Comparison of ENCODE assay signal across 18 cellular contexts in genomic region chr1:178594133-178594532, GRCh38.
DNase-seq lines count a peak whose midpoint lies in the region; ATAC-seq and TF ChIP-seq lines count a peak whose summit lies in the region.
"Had no signal": no experiment of that assay in that cellular context is flagged by ENCODE, and none has a peak within 500 bp of the region (broad histone marks: within the 10 kb centered on the region; RNA-seq: fewer than 3 reads in every experiment).

No MANE protein-coding gene starts in this region.

- H3K4me1 ChIP-seq in Karpas-422 (ENCODE audit: low read length): peaks cover 64% of the 10 kb centered on the region
- H3K4me1 ChIP-seq in ectodermal cell (ENCODE audit: control insufficient read depth, insufficient read depth, low read length): peaks cover 8% of the 10 kb centered on the region
- no peaks in the 10 kb centered on the region for H3K4me1 ChIP-seq in mesenchymal stem cell (ENCODE audit: control insufficient read depth, insufficient read depth, low read depth, low read length)
- H3K4me1 ChIP-seq in ascending aorta: no peaks in the 10 kb centered on the region
- H3K4me1 ChIP-seq: BE2C had no signal

- H4K20me1 ChIP-seq in Karpas-422 (ENCODE audit: insufficient read depth, low read depth, low read length): no peaks in the 10 kb centered on the region

- H3K9me3 ChIP-seq in Karpas-422 (ENCODE audit: low read length) (peaks cover 10% of the 10 kb centered on the region), ectodermal cell (ENCODE audit: control insufficient read depth, low read length) (no peaks in the 10 kb centered on the region), mesenchymal stem cell (ENCODE audit: control insufficient read depth, low read length) (peaks cover 15% of the 10 kb centered on the region), ascending aorta (no peaks in the 10 kb centered on the region)
- H3K9me3 ChIP-seq: BE2C had no signal

- WGBS in ectodermal cell, 2 experiments: 92 to 97% methylated on average over 5 of the region's 5 CpGs
- WGBS in mesenchymal stem cell: 97% methylated on average over 4 of the region's 5 CpGs

- TF ChIP-seq CTCF in ascending aorta (IDR thresholded peaks at IDR 0.05): no peak

- no peak overlapping the region for H2BK15ac ChIP-seq in mesenchymal stem cell (ENCODE audit: low read depth, poor library complexity, severe bottlenecking)

- H3K79me2 ChIP-seq in Karpas-422 (ENCODE audit: low read length): peaks cover 3% of the 10 kb centered on the region; the same call in 1 of the 2 replicates

- H3K14ac ChIP-seq in mesenchymal stem cell (ENCODE audit: low read length in 2 of 2): no peak overlapping the region

- no peak overlapping the region for H3K18ac ChIP-seq in mesenchymal stem cell (ENCODE audit: low read depth in 1 of 2, low read length in 2 of 2)

- H3K27ac ChIP-seq in Karpas-422 (ENCODE audit: low read length) (peak overlapping the region; percentile 79), ectodermal cell (ENCODE audit: insufficient read depth, low read depth, low read length, poor library complexity, severe bottlenecking) (peak overlapping the region; percentile 3), mesenchymal stem cell (ENCODE audit: low read length, poor library complexity, severe bottlenecking) (no peak overlapping the region), ascending aorta (no peak overlapping the region)
- H3K27ac ChIP-seq: RWPE1 had no signal

- intact Hi-C loops in sciatic nerve (cut with DNase I): no loop called here
- intact Hi-C loops in ascending aorta (cut with DNase I): no loop called here

- H2BK120ac ChIP-seq in mesenchymal stem cell (ENCODE audit: low read depth, low read length): no peak overlapping the region

- H4K91ac ChIP-seq in mesenchymal stem cell (ENCODE audit: low read length): no peak overlapping the region

- no peak overlapping the region for H4K8ac ChIP-seq in mesenchymal stem cell (ENCODE audit: low read length)

- no peak overlapping the region for H3K4me3 ChIP-seq in Karpas-422 (ENCODE audit: low read length)
- no peak overlapping the region for H3K4me3 ChIP-seq in ectodermal cell (ENCODE audit: insufficient read depth, low read depth, low read length)
- peak overlapping the region in 1 of 2 experiments; percentile 29 for H3K4me3 ChIP-seq in mesenchymal stem cell (ENCODE audit: insufficient read depth in 1 of 2, low read depth in 1 of 2, low read length in 2 of 2)
- no peak overlapping the region for H3K4me3 ChIP-seq in ascending aorta

- H3K9me2 ChIP-seq in Karpas-422 (replicated peaks; ENCODE audit: insufficient read depth, low read length): no peaks in the 10 kb centered on the region

- H3K9ac ChIP-seq in Karpas-422 (ENCODE audit: low read length) (peak overlapping the region; percentile 25), mesenchymal stem cell (ENCODE audit: low read length) (peak overlapping the region; percentile 55)

- peaks cover 15% of the 10 kb centered on the region; the same call in 1 of the 2 replicates for H3K36me3 ChIP-seq in Karpas-422 (ENCODE audit: insufficient read depth, low read length)
- H3K36me3 ChIP-seq in ectodermal cell (ENCODE audit: control insufficient read depth, insufficient read depth, low read length): no peaks in the 10 kb centered on the region
- H3K36me3 ChIP-seq in mesenchymal stem cell (ENCODE audit: control insufficient read depth in 1 of 2, insufficient read depth in 2 of 2, low read depth in 1 of 2, low read length in 2 of 2): no peaks in the 10 kb centered on the region
- no peaks in the 10 kb centered on the region for H3K36me3 ChIP-seq in ascending aorta
- H3K36me3 ChIP-seq: BE2C had no signal

- H3K4me2 ChIP-seq in Karpas-422 (ENCODE audit: low read depth, low read length, poor library complexity, severe bottlenecking) (peak overlapping the region; percentile 38), mesenchymal stem cell (ENCODE audit: low read length, poor library complexity, severe bottlenecking) (no peak overlapping the region)

- no peak for DNase-seq in Karpas-422
- DNase-seq in mesenchymal stem cell: no peak
- no peak for DNase-seq in sciatic nerve (ENCODE audit: low spot score)
- no peak for DNase-seq in hepatic stellate cell (ENCODE audit: low spot score)
- DNase-seq in NCI-H510A treated with DMSO at 0.1 percent for 48 hours (lab: John Stamatoyannopoulos, UW): no peak
- no peak for DNase-seq in ascending aorta (ENCODE audit: low spot score in 2 of 2)
- DNase-seq: BE2C; CD4-positive, alpha-beta memory T cell; DMS79 treated with DMSO at 0.1 percent for 48 hours; GDM1; HCEC 1CT; NCI-H146; NCI-H226; NCI-H526 treated with DMSO at 0.1 percent for 48 hours; OCI-M1 had no signal

- no peak overlapping the region for H2BK5ac ChIP-seq in mesenchymal stem cell (ENCODE audit: low read depth, low read length, poor library complexity, severe bottlenecking)

- H3K23ac ChIP-seq in mesenchymal stem cell (ENCODE audit: low read length in 2 of 2): no peak overlapping the region

- no peak overlapping the region for H2BK12ac ChIP-seq in mesenchymal stem cell (ENCODE audit: low read length in 2 of 2)

- H3K4ac ChIP-seq in mesenchymal stem cell (ENCODE audit: low read depth in 1 of 2, low read length in 2 of 2): no peak overlapping the region

- peak; percentile 53 for ATAC-seq in sciatic nerve
- no peak for ATAC-seq in HG02970 (IDR thresholded peaks at IDR 0.05; ENCODE audit: low FRiP score, unreplicated experiment)

- no peaks in the 10 kb centered on the region for H3K79me1 ChIP-seq in mesenchymal stem cell (replicated peaks; ENCODE audit: low read length, poor library complexity, severe bottlenecking)

- H2AFZ ChIP-seq in Karpas-422 (ENCODE audit: low read length): no peak overlapping the region
- H2AFZ ChIP-seq in mesenchymal stem cell (ENCODE audit: low read depth, low read length): no peak overlapping the region

- H3K27me3 ChIP-seq in Karpas-422 (ENCODE audit: low read length) (no peaks in the 10 kb centered on the region), ectodermal cell (ENCODE audit: control insufficient read depth, insufficient read depth, low read length, poor library complexity, severe bottlenecking) (no peaks in the 10 kb centered on the region), mesenchymal stem cell (ENCODE audit: control insufficient read depth in 1 of 2, insufficient read depth in 1 of 2, low read length in 2 of 2) (no peaks in the 10 kb centered on the region), ascending aorta (no peaks in the 10 kb centered on the region)
- H3K27me3 ChIP-seq: BE2C had no signal

- no peak overlapping the region for H2AK5ac ChIP-seq in mesenchymal stem cell (ENCODE audit: low read length, severe bottlenecking)

Comparison
In these comparisons a context has a peak if more than half of its experiments do, and no peak if none do; other contexts are left out.
1. H3K27ac ChIP-seq: peak in Karpas-422 (single experiment) and ectodermal cell (single experiment); none in mesenchymal stem cell (single experiment) and ascending aorta (0 of 2).